Comparison of ENCODE assay signal across 15 cellular contexts in genomic region chr17:17170346-17170976, GRCh38. TPM values are rescaled to one million over a fixed set of nuclear protein-coding genes. Genes with fewer than 3 reads are reported as not detected.
DNase-seq lines count a peak whose midpoint lies in the region; ATAC-seq, FAIRE-seq and TF ChIP-seq lines count a peak whose summit lies in the region.
"Had no signal": no experiment of that assay in that cellular context is flagged by ENCODE, and none has a peak within 500 bp of the region (broad histone marks: within the 10 kb centered on the region; RNA-seq: fewer than 3 reads in every experiment).

No MANE protein-coding gene starts in this region.

- peaks cover 11% of the 10 kb centered on the region for H3K4me1 Mint-ChIP-seq in GM23338
- H3K4me1 Mint-ChIP-seq in naive thymus-derived CD8-positive, alpha-beta T cell: peaks cover 16 to 57% (median 40%) of the 10 kb centered on the region in 4 donors

- POLR2A ChIA-PET in naive thymus-derived CD8-positive, alpha-beta T cell (lab: Charles Lee): interaction anchor here (0.7 kb wide), 1 partner anchor 96 kb away, joined by 3 read pairs; no protein-coding TSS in a partner anchor

- H3F3A ChIP-seq in GM23338 (replicated peaks; ENCODE audit: low read depth): no peaks in the 10 kb centered on the region

- H3K79me2 ChIP-seq in GM23338 (replicated peaks; ENCODE audit: insufficient read depth): no peaks in the 10 kb centered on the region

- no peaks in the 10 kb centered on the region for H3K9me3 ChIP-seq in BLaER1 treated with 17β-estradiol and CSF1 and Interleukin-3, amounts not matched to agents 10 nM and 100 nM (replicated peaks in 1 of 11)
- H3K9me3 ChIP-seq: body of pancreas, Caco-2, tibial artery had no signal

- no peaks in the 10 kb centered on the region for H3K27me3 ChIP-seq in BLaER1 treated with 17β-estradiol and CSF1 and Interleukin-3, amounts not matched to agents 10 nM and 100 nM
- no peaks in the 10 kb centered on the region for H3K27me3 ChIP-seq in GM23338 (ENCODE audit: insufficient read depth)
- no peaks in the 10 kb centered on the region for H3K27me3 ChIP-seq in bronchial epithelial cell (ENCODE audit: control insufficient read depth, insufficient read depth, low read length)
- H3K27me3 ChIP-seq in dorsolateral prefrontal cortex: no peaks in the 10 kb centered on the region
- H3K27me3 ChIP-seq: body of pancreas, tibial artery had no signal

- ATAC-seq in GM23338: no peak
- no peak for ATAC-seq in naive thymus-derived CD8-positive, alpha-beta T cell
- no peak for ATAC-seq in activated CD4-positive, CD25-positive, alpha-beta regulatory T cell treated with anti-CD3 and anti-CD28 coated beads, Interleukin-2, amount 50 U/mL, for 24 hours
- ATAC-seq: body of pancreas had no signal

- peaks cover 42 to 72% (median 68%) of the 10 kb centered on the region in 10 experiments for H3K4me1 ChIP-seq in BLaER1 treated with 17β-estradiol and CSF1 and Interleukin-3, amounts not matched to agents 10 nM and 100 nM
- H3K4me1 ChIP-seq in GM23338 (ENCODE audit: insufficient read depth): no peaks in the 10 kb centered on the region
- H3K4me1 ChIP-seq: Caco-2, tibial artery had no signal

- H3K27me3 Mint-ChIP-seq in GM23338 (ENCODE audit: insufficient read depth, low read depth, poor library complexity): peaks cover 12% of the 10 kb centered on the region
- no peaks in the 10 kb centered on the region for H3K27me3 Mint-ChIP-seq in naive thymus-derived CD8-positive, alpha-beta T cell

- no peak overlapping the region for H3K4me3 ChIP-seq in BLaER1 treated with 17β-estradiol and CSF1 and Interleukin-3, amounts not matched to agents 10 nM and 100 nM
- H3K4me3 ChIP-seq in GM23338 (no peak overlapping the region), bronchial epithelial cell (ENCODE audit: low read depth, low read length) (no peak overlapping the region), dorsolateral prefrontal cortex (no peak overlapping the region)
- H3K4me3 ChIP-seq: body of pancreas, tibial artery had no signal

- H3K36me3 ChIP-seq in BLaER1 treated with 17β-estradiol and CSF1 and Interleukin-3, amounts not matched to agents 10 nM and 100 nM: peaks cover 47 to 99% (median 97%) of the 10 kb centered on the region in 11 experiments
- H3K36me3 ChIP-seq in GM23338 (ENCODE audit: insufficient read depth): no peaks in the 10 kb centered on the region; the same call in 1 of the 2 replicates
- H3K36me3 ChIP-seq in bronchial epithelial cell (ENCODE audit: control insufficient read depth, insufficient read depth, low read length): peaks cover 43% of the 10 kb centered on the region

- no peak for DNase-seq in GM23338 (ENCODE audit: low spot score)
- DNase-seq in bronchial epithelial cell (ENCODE audit: low read depth): peak; percentile 72
- DNase-seq in naive thymus-derived CD8-positive, alpha-beta T cell: no peak
- no peak for DNase-seq in GM10266 (ENCODE audit: extremely low spot score)
- no peak for DNase-seq in dorsolateral prefrontal cortex
- DNase-seq: body of pancreas, Caco-2, tibial artery had no signal

- peak overlapping the region in 8 of 11 experiments; percentile 11 to 96 (median 27); a peak in 12 of 22 replicates for H3K4me2 ChIP-seq in BLaER1 treated with 17β-estradiol and CSF1 and Interleukin-3, amounts not matched to agents 10 nM and 100 nM
- H3K4me2 ChIP-seq in GM23338: no peak overlapping the region

- H2AFZ ChIP-seq in GM23338: no peak overlapping the region

- H3K9me2 ChIP-seq in GM23338 (ENCODE audit: insufficient read depth): no peaks in the 10 kb centered on the region

- peaks cover 0 to 96% (median 72%) of the 10 kb centered on the region in 11 experiments; a peak in 18 of 22 replicates for H4K20me1 ChIP-seq in BLaER1 treated with 17β-estradiol and CSF1 and Interleukin-3, amounts not matched to agents 10 nM and 100 nM
- H4K20me1 ChIP-seq in GM23338 (replicated peaks; ENCODE audit: insufficient read depth): no peaks in the 10 kb centered on the region; the same call in 1 of the 2 replicates

- peaks cover 29% of the 10 kb centered on the region; the same call in 2 of the 3 replicates for H3K36me3 Mint-ChIP-seq in GM23338 (ENCODE audit: low read depth)
- peaks cover 0 to 61% (median 17%) of the 10 kb centered on the region in 3 donors for H3K36me3 Mint-ChIP-seq in naive thymus-derived CD8-positive, alpha-beta T cell

- no peaks in the 10 kb centered on the region for H3K9me3 Mint-ChIP-seq in GM23338
- H3K9me3 Mint-ChIP-seq in naive thymus-derived CD8-positive, alpha-beta T cell: no peaks in the 10 kb centered on the region
- H3K9me3 Mint-ChIP-seq: activated T-helper 1 cell treated with anti-CD3 and anti-CD28 coated beads, Interleukin-12 subunit alpha, Interleukin-12 subunit beta, Interleukin-2, Interleukin-4 antibody, amounts not matched to agents 30 ng/mL and 10 ng/mL and 1 ng/mL, durations not matched to agents 14 hours and 24 hours and 36 hours; T-helper 2 cell treated with Interferon-gamma antibody and Interleukin-4, amounts not matched to agents 5 μg/mL and 100 μg/mL, for 36 hours had no signal

- intact Hi-C loops in dorsolateral prefrontal cortex (cut with DNase I): no loop called here

- H3K27ac Mint-ChIP-seq in GM23338: peak overlapping the region; percentile 65; the same call in 1 of the 2 replicates
- H3K27ac Mint-ChIP-seq in naive thymus-derived CD8-positive, alpha-beta T cell: peak overlapping the region in 8 of 10 donors; percentile 7 to 88 (median 44)
- H3K27ac Mint-ChIP-seq: activated T-helper 1 cell treated with anti-CD3 and anti-CD28 coated beads, Interleukin-12 subunit alpha, Interleukin-12 subunit beta, Interleukin-2, Interleukin-4 antibody, amounts not matched to agents 30 ng/mL and 10 ng/mL and 1 ng/mL, durations not matched to agents 14 hours and 24 hours and 36 hours had no signal

- no peak overlapping the region; a peak in 1 of 22 replicates for H3K9ac ChIP-seq in BLaER1 treated with 17β-estradiol and CSF1 and Interleukin-3, amounts not matched to agents 10 nM and 100 nM

- no peak overlapping the region for H3K4me3 Mint-ChIP-seq in GM23338
- H3K4me3 Mint-ChIP-seq in naive thymus-derived CD8-positive, alpha-beta T cell: no peak overlapping the region
- H3K4me3 Mint-ChIP-seq: activated T-helper 1 cell treated with anti-CD3 and anti-CD28 coated beads, Interleukin-12 subunit alpha, Interleukin-12 subunit beta, Interleukin-2, Interleukin-4 antibody, amounts not matched to agents 30 ng/mL and 10 ng/mL and 1 ng/mL, durations not matched to agents 14 hours and 24 hours and 36 hours; T-helper 2 cell treated with Interferon-gamma antibody and Interleukin-4, amounts not matched to agents 5 μg/mL and 100 μg/mL, for 36 hours had no signal

- no peak for FAIRE-seq in bronchial epithelial cell (lab: Jason Lieb, UNC)
- FAIRE-seq: G401.6, islet of Langerhans, RCC 7860 had no signal

- TF ChIP-seq CTCF in GM23338 (conservative IDR thresholded peaks at IDR 0.05; ENCODE audit: low read depth in 2 of 2) (no peak), bronchial epithelial cell (IDR thresholded peaks at IDR 0.05; ENCODE audit: insufficient read depth, low read length, severe bottlenecking) (no peak), GM10266 (IDR thresholded peaks at IDR 0.05; ENCODE audit: control insufficient read depth, insufficient read depth, low read depth, missing control alignments) (no peak), dorsolateral prefrontal cortex (IDR thresholded peaks at IDR 0.05 in 54 of 56, conservative IDR thresholded peaks at IDR 0.05 in 2 of 56; ENCODE audit: low read depth in 1 of 56, partially characterized antibody in 56 of 56) (no peak)

- H3K27ac ChIP-seq in BLaER1 treated with 17β-estradiol and CSF1 and Interleukin-3, amounts not matched to agents 10 nM and 100 nM: peak overlapping the region in 2 of 11 experiments; percentile 7; a peak in 1 of 22 replicates
- H3K27ac ChIP-seq in GM23338 (ENCODE audit: low read depth) (no peak overlapping the region), dorsolateral prefrontal cortex (peak overlapping the region in 9 of 59 donors; percentile 1 to 61 (median 21))
- H3K27ac ChIP-seq: body of pancreas, tibial artery had no signal

TF ChIP-seq in GM23338, 12 proteins besides CTCF, POLR2A, EP300 and RAD21 (continues in another document):
- TF ChIP-seq CREB1 (CRISPR knock-in tag; IDR thresholded peaks at IDR 0.05; ENCODE audit: low read depth) (no peak), ETS1 (IDR thresholded peaks at IDR 0.05) (no peak), ZNF114 (CRISPR knock-in tag; IDR thresholded peaks at IDR 0.05) (no peak), NANOG (IDR thresholded peaks at IDR 0.05; ENCODE audit: borderline replicate concordance) (no peak), JUNB (IDR thresholded peaks at IDR 0.05; ENCODE audit: unreplicated experiment) (no peak)

RNA-seq across cellular contexts. Expression of gene PLD6, which starts 35.7 kb away (rescaled TPM):
- not detected in 2 replicates for total RNA-seq in GM23338 (2014; rRNA removed; shearing (Covaris generic))
- 0.16 TPM in 1 of 2 replicates, not detected in the other for polyA plus RNA-seq in GM23338 (2016; fragmentation: Nextera tagmentation; extraction: Ambion mirVana)
- total RNA-seq in bronchial epithelial cell: 3.7 and 4.0 TPM in 2 replicates
- total RNA-seq in naive thymus-derived CD8-positive, alpha-beta T cell: 10 to 100 TPM; 12.2 to 13.1 TPM
- 1 to 10 TPM; 6.6 to 9.8 (median 8.2) TPM for polyA plus RNA-seq in naive thymus-derived CD8-positive, alpha-beta T cell
- total RNA-seq in dorsolateral prefrontal cortex: 10 to 100 TPM in 57 of 120 experiments, 1 to 10 TPM in 63; 5.7 to 19.4 (median 9.9) TPM
